In genomic region chr15:76150971-76151598, GRCh38 we compare ENCODE assay signal across 8 cellular contexts.
DNase-seq lines count a peak whose midpoint lies in the region; TF ChIP-seq lines count a peak whose summit lies in the region.

No MANE protein-coding gene starts in this region.

- H3K27me3 ChIP-seq in Peyer's patch = no peaks in the 10 kb centered on the region

- DNase-seq in D341Med (ENCODE audit: low spot score) = peak; percentile 90
- peak; percentile 84 for DNase-seq in GM20000 (ENCODE audit: low spot score)
- DNase-seq in HPDE6-E6E7 (ENCODE audit: extremely low spot score) = peak; percentile 86
- peak; percentile 73 to 87 (median 75) for DNase-seq in Peyer's patch
- peak; percentile 39 for DNase-seq in activated T-helper 1 cell treated with Interleukin-2 at 50 U/mL for 16 hours (ENCODE audit: low read depth)
- DNase-seq in fibroblast of the aortic adventitia (ENCODE audit: low read depth) = peak; percentile 66
- peak; percentile 27 for DNase-seq in non-pigmented ciliary epithelial cell (ENCODE audit: low read depth)
- DNase-seq in substantia nigra (lab: John Stamatoyannopoulos, UW) = peak in 41 of 49 donors; percentile 7 to 92 (median 47)

- no peak for TF ChIP-seq POLR2A in Peyer's patch (IDR thresholded peaks at IDR 0.05)

- H3K4me3 ChIP-seq in Peyer's patch = no peak overlapping the region
- no peak overlapping the region for H3K4me3 ChIP-seq in fibroblast of the aortic adventitia (ENCODE audit: low read depth, low read length)

- peaks cover 0 to 11% (median 2%) of the 10 kb centered on the region in 4 donors for H3K4me1 ChIP-seq in Peyer's patch

- TF ChIP-seq CTCF in GM20000 (IDR thresholded peaks at IDR 0.05; ENCODE audit: extremely low read depth, missing control alignments) = peak; percentile 79
- peak; percentile 74 to 84 (median 76) for TF ChIP-seq CTCF in Peyer's patch (IDR thresholded peaks at IDR 0.05)
- TF ChIP-seq CTCF in fibroblast of the aortic adventitia (IDR thresholded peaks at IDR 0.05; ENCODE audit: insufficient read depth, low read length) = peak; percentile 90

- H3K27ac ChIP-seq in Peyer's patch (peak overlapping the region in 1 of 4 donors; percentile 43), substantia nigra (ENCODE audit: low read depth, low read length, poor library complexity, severe bottlenecking) (no peak overlapping the region)

- H3K36me3 ChIP-seq in Peyer's patch = no peaks in the 10 kb centered on the region

- no peaks in the 10 kb centered on the region for H3K9me3 ChIP-seq in Peyer's patch

Comparison
In these comparisons a context has a peak if more than half of its experiments do, and no peak if none do; other contexts are left out.
1. DNase-seq: peak in every context shown above with its lines; median percentile 90 in D341Med; 86 in HPDE6-E6E7; 84 in GM20000; 75 in Peyer's patch; 66 in fibroblast of the aortic adventitia; 47 in substantia nigra; 39 in activated T-helper 1 cell treated with Interleukin-2 at 50 U/mL for 16 hours; 27 in non-pigmented ciliary epithelial cell.